Comparison of ENCODE assay signal across 1 cellular context in genomic region chr5:53922508-53923498, GRCh38.
TF ChIP-seq lines count a peak whose summit lies in the region.

No MANE protein-coding gene starts in this region.

TF ChIP-seq in HEK293, 187 proteins besides CTCF, POLR2A, EP300 and RAD21 (continued from another document):
- no peak for TF ChIP-seq ZNF280C (tag by site-specific recombination; IDR thresholded peaks at IDR 0.05)
- no peak for TF ChIP-seq HOXC10 (CRISPR knock-in tag; IDR thresholded peaks at IDR 0.05)
- no peak for TF ChIP-seq ZNF530 (tag by site-specific recombination; IDR thresholded peaks at IDR 0.05; ENCODE audit: low read depth)
- no peak for TF ChIP-seq ZNF561 (tag by site-specific recombination; IDR thresholded peaks at IDR 0.05; ENCODE audit: borderline replicate concordance)
- no peak for TF ChIP-seq ZNF830 (tag by site-specific recombination; IDR thresholded peaks at IDR 0.05; ENCODE audit: low read depth)
- TF ChIP-seq KLF10 (tag by site-specific recombination; IDR thresholded peaks at IDR 0.05) = no peak
- no peak for TF ChIP-seq ZNF155 (tag by site-specific recombination; IDR thresholded peaks at IDR 0.05)
- TF ChIP-seq ZNF473 (tag by site-specific recombination; IDR thresholded peaks at IDR 0.05) = no peak
- TF ChIP-seq SALL2 (tag by site-specific recombination; IDR thresholded peaks at IDR 0.05; ENCODE audit: borderline replicate concordance) = no peak
- TF ChIP-seq KLF7 (tag by site-specific recombination; IDR thresholded peaks at IDR 0.05; ENCODE audit: borderline replicate concordance) = no peak
- TF ChIP-seq ZNF311 (tag by site-specific recombination; IDR thresholded peaks at IDR 0.05; ENCODE audit: borderline replicate concordance) = no peak
- TF ChIP-seq ZNF18 (tag by site-specific recombination; IDR thresholded peaks at IDR 0.05) = no peak
- TF ChIP-seq ZNF174 (tag by site-specific recombination; IDR thresholded peaks at IDR 0.05) = no peak
- TF ChIP-seq MYNN (tag by site-specific recombination; IDR thresholded peaks at IDR 0.05; ENCODE audit: borderline replicate concordance) = no peak
- TF ChIP-seq ZNF404 (tag by site-specific recombination; IDR thresholded peaks at IDR 0.05) = no peak
- TF ChIP-seq SCRT1 (tag by site-specific recombination; IDR thresholded peaks at IDR 0.05; ENCODE audit: borderline replicate concordance) = no peak
- TF ChIP-seq ZNF19 (tag by site-specific recombination; IDR thresholded peaks at IDR 0.05; ENCODE audit: low read depth) = no peak
- no peak for TF ChIP-seq ZNF280D (tag by site-specific recombination; IDR thresholded peaks at IDR 0.05)
- TF ChIP-seq ZNF600 (tag by site-specific recombination; IDR thresholded peaks at IDR 0.05) = no peak
